Comparison of ENCODE assay signal across 34 cellular contexts in genomic region chr7:101412976-101413375, GRCh38. TPM values are rescaled to one million over a fixed set of nuclear protein-coding genes. Genes with fewer than 3 reads are reported as not detected.
"Had no signal": no experiment of that assay in that cellular context is flagged by ENCODE, and none has a peak within 500 bp of the region (broad histone marks: within the 10 kb centered on the region; RNA-seq: fewer than 3 reads in every experiment).

No MANE protein-coding gene starts in this region.

- H3K4me3 ChIP-seq: adrenal gland, body of pancreas, esophagus squamous epithelium had no signal

- DNase-seq: activated B cell treated with CpG ODN at 0.5 μM for 24 hours; activated CD4-positive, alpha-beta T cell treated with anti-CD3 and anti-CD28 coated beads for 48 hours; activated CD4-positive, alpha-beta T cell treated with anti-CD3 and anti-CD28 coated beads, Interleukin-2, amount 50 U/mL, for 4 hours; activated CD8-positive, alpha-beta memory T cell treated with anti-CD3 and anti-CD28 coated beads for 24 hours; activated CD8-positive, alpha-beta T cell treated with anti-CD3 and anti-CD28 coated beads for 36 hours; activated effector memory CD4-positive, alpha-beta T cell treated with anti-CD3 and anti-CD28 coated beads, Interleukin-2, amount 50 U/mL, for 16 hours; activated naive CD4-positive, alpha-beta T cell treated with anti-CD3 and anti-CD28 coated beads for 36 hours; activated naive CD8-positive, alpha-beta T cell treated with anti-CD3 and anti-CD28 coated beads for 36 hours; activated naive CD8-positive, alpha-beta T cell treated with anti-CD3 and anti-CD28 coated beads, Interleukin-2, amount 50 U/mL, for 24 hours; activated T-cell treated with anti-CD3 and anti-CD28 coated beads, Interleukin-2, amount 50 U/mL, for 4 hours; amygdala; aorta; body of pancreas; caudate nucleus; cortex of kidney; dermis blood vessel endothelial cell; effector CD4-positive, alpha-beta T cell; effector memory CD8-positive, alpha-beta T cell; esophagus squamous epithelium; foreskin melanocyte; head of caudate nucleus; hippocampal formation; T-helper 2 cell had no signal

- H3K9me3 Mint-ChIP-seq: activated naive CD4-positive, alpha-beta T cell treated with anti-CD3 and anti-CD28 coated beads, Interleukin-2, amount 50 U/mL, for 24 hours had no signal

- H3K36me3 ChIP-seq: adrenal gland, esophagus squamous epithelium had no signal

- H3K27ac ChIP-seq: body of pancreas, epithelial cell of prostate, esophagus squamous epithelium had no signal

- H3K36me3 Mint-ChIP-seq: activated naive CD4-positive, alpha-beta T cell treated with anti-CD3 and anti-CD28 coated beads, Interleukin-2, amount 50 U/mL, for 24 hours; activated naive CD8-positive, alpha-beta T cell treated with anti-CD3 and anti-CD28 coated beads for 36 hours had no signal

- H3K9me3 ChIP-seq: adrenal gland had no signal

- H3K27me3 ChIP-seq: adrenal gland, body of pancreas had no signal

- ATAC-seq: activated CD4-positive, CD25-positive, alpha-beta regulatory T cell treated with anti-CD3 and anti-CD28 coated beads, Interleukin-2, amount 50 U/mL, for 24 hours; activated CD8-positive, alpha-beta T cell treated with anti-CD3 and anti-CD28 coated beads for 36 hours; activated naive CD8-positive, alpha-beta T cell treated with anti-CD3 and anti-CD28 coated beads, Interleukin-2, amount 50 U/mL, for 24 hours; activated T-cell treated with anti-CD3 and anti-CD28 coated beads, Interleukin-2, amount 50 U/mL, for 4 hours; body of pancreas; effector memory CD8-positive, alpha-beta T cell had no signal

- H3K4me3 Mint-ChIP-seq: activated B cell treated with CpG ODN at 0.5 μM for 24 hours; activated CD8-positive, alpha-beta T cell treated with anti-CD3 and anti-CD28 coated beads for 36 hours; activated naive CD4-positive, alpha-beta T cell treated with anti-CD3 and anti-CD28 coated beads for 36 hours; activated naive CD4-positive, alpha-beta T cell treated with anti-CD3 and anti-CD28 coated beads, Interleukin-2, amount 50 U/mL, for 24 hours; activated naive CD8-positive, alpha-beta T cell treated with anti-CD3 and anti-CD28 coated beads for 36 hours; activated naive CD8-positive, alpha-beta T cell treated with anti-CD3 and anti-CD28 coated beads, Interleukin-2, amount 50 U/mL, for 24 hours; activated T-cell treated with anti-CD3 and anti-CD28 coated beads, Interleukin-2, amount 50 U/mL, for 4 hours; activated T-helper 1 cell treated with anti-CD3 and anti-CD28 coated beads, Interleukin-12 subunit alpha, Interleukin-12 subunit beta, Interleukin-2, Interleukin-4 antibody, amounts not matched to agents 30 ng/mL and 10 ng/mL and 1 ng/mL, durations not matched to agents 14 hours and 24 hours and 36 hours; effector memory CD8-positive, alpha-beta T cell had no signal

- H3K27ac Mint-ChIP-seq: activated B cell treated with CpG ODN at 0.5 μM for 24 hours; activated CD8-positive, alpha-beta T cell treated with anti-CD3 and anti-CD28 coated beads for 36 hours; activated naive CD4-positive, alpha-beta T cell treated with anti-CD3 and anti-CD28 coated beads for 36 hours; activated naive CD4-positive, alpha-beta T cell treated with anti-CD3 and anti-CD28 coated beads, Interleukin-2, amount 50 U/mL, for 24 hours; activated naive CD8-positive, alpha-beta T cell treated with anti-CD3 and anti-CD28 coated beads for 36 hours; activated naive CD8-positive, alpha-beta T cell treated with anti-CD3 and anti-CD28 coated beads, Interleukin-2, amount 50 U/mL, for 24 hours; activated T-helper 1 cell treated with anti-CD3 and anti-CD28 coated beads, Interleukin-12 subunit alpha, Interleukin-12 subunit beta, Interleukin-2, Interleukin-4 antibody, amounts not matched to agents 30 ng/mL and 10 ng/mL and 1 ng/mL, durations not matched to agents 14 hours and 24 hours and 36 hours; activated T-helper 2 cell treated with anti-CD3 and anti-CD28 coated beads, Interferon-gamma antibody, Interleukin-2, Interleukin-4, amounts not matched to agents 10 μg/mL and 5 μg/mL and 100 μg/mL, durations not matched to agents 14 hours and 24 hours and 36 hours; effector memory CD8-positive, alpha-beta T cell had no signal

RNA-seq across cellular contexts. Expression of gene COL26A1, which starts 50.3 kb away (rescaled TPM):
- total RNA-seq: activated B cell treated with CpG ODN at 0.5 μM for 24 hours; activated CD8-positive, alpha-beta T cell treated with anti-CD3 and anti-CD28 coated beads for 36 hours; activated naive CD4-positive, alpha-beta T cell treated with anti-CD3 and anti-CD28 coated beads for 36 hours; activated naive CD8-positive, alpha-beta T cell treated with anti-CD3 and anti-CD28 coated beads for 36 hours; activated T-helper 1 cell treated with anti-CD3 and anti-CD28 coated beads, Interleukin-12 subunit alpha, Interleukin-12 subunit beta, Interleukin-2, Interleukin-4 antibody, amounts not matched to agents 30 ng/mL and 10 ng/mL and 1 ng/mL, durations not matched to agents 14 hours and 24 hours and 36 hours; aorta; dermis blood vessel endothelial cell; endothelial cell of umbilical vein; esophagus squamous epithelium; fibroblast of lung; fibroblast of villous mesenchyme; T-helper 1 cell treated with Interleukin-12 subunit alpha and Interleukin-12 subunit beta and Interleukin-4 antibody, amounts not matched to agents 30 ng/mL and 1 ng/mL, for 36 hours had no signal
- polyA plus RNA-seq: aorta, endothelial cell of umbilical vein, esophagus had no signal
